In the genomic region with DNA sequence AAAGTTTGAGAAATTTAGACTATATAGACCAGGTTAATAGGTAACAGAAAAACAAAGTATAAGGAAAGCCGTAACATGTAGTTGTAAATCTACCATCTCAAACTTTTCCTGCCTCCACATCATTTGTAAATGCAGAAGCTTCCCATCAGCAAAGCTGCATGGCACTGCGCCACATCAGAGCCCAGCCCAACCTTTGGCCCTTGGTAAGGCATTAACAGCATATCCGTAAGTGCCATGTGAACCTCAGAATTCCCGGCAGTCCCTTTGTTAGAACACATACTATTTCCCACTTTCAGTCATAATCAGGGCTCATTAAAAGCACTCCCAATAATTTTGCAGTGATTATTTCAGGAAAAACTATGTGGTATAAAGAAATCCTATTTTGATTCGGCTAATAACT, we compare ENCODE assay signal across 2 cellular contexts.
TF ChIP-seq lines count a peak whose summit lies in the region.

No MANE protein-coding gene starts in this region.

TF ChIP-seq in WTC11, 78 proteins besides CTCF, POLR2A, EP300 and RAD21:
- TF ChIP-seq SMAD4 (CRISPR knock-in tag; IDR thresholded peaks at IDR 0.05), result no peak
- TF ChIP-seq ZNF138 (CRISPR knock-in tag; conservative IDR thresholded peaks at IDR 0.05), result no peak
- no peak for TF ChIP-seq TP53 (CRISPR knock-in tag; IDR thresholded peaks at IDR 0.05)
- TF ChIP-seq FOXK1 (CRISPR knock-in tag; IDR thresholded peaks at IDR 0.05), result no peak
- no peak for TF ChIP-seq IRF1 (CRISPR knock-in tag; IDR thresholded peaks at IDR 0.05)

TF ChIP-seq in HepG2, 621 proteins besides CTCF, POLR2A, EP300 and RAD21:
- TF ChIP-seq, protein P1, sequence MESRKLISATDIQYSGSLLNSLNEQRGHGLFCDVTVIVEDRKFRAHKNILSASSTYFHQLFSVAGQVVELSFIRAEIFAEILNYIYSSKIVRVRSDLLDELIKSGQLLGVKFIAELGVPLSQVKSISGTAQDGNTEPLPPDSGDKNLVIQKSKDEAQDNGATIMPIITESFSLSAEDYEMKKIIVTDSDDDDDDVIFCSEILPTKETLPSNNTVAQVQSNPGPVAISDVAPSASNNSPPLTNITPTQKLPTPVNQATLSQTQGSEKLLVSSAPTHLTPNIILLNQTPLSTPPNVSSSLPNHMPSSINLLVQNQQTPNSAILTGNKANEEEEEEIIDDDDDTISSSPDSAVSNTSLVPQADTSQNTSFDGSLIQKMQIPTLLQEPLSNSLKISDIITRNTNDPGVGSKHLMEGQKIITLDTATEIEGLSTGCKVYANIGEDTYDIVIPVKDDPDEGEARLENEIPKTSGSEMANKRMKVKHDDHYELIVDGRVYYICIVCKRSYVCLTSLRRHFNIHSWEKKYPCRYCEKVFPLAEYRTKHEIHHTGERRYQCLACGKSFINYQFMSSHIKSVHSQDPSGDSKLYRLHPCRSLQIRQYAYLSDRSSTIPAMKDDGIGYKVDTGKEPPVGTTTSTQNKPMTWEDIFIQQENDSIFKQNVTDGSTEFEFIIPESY (CRISPR knock-in tag; IDR thresholded peaks at IDR 0.05), result peak; percentile 38; the same call in 1 of the 2 replicates
- TF ChIP-seq JUNB (CRISPR knock-in tag; IDR thresholded peaks at IDR 0.05; ENCODE audit: borderline replicate concordance), result no peak
- no peak for TF ChIP-seq MLX (CRISPR knock-in tag; IDR thresholded peaks at IDR 0.05)
- TF ChIP-seq YY1 (IDR thresholded peaks at IDR 0.05; ENCODE audit: insufficient read depth, insufficient replicate concordance, low read depth, low read length), result no peak
- no peak for TF ChIP-seq GTF2F1 (IDR thresholded peaks at IDR 0.05; ENCODE audit: low read length)
- no peak for TF ChIP-seq TSC22D2 (CRISPR knock-in tag; IDR thresholded peaks at IDR 0.05; ENCODE audit: borderline replicate concordance)
TF ChIP-seq in HepG2: peak in this region for 1.
